Comparison of ENCODE assay signal across 16 cellular contexts in genomic region chr6:145147981-145148380, GRCh38.
DNase-seq lines count a peak whose midpoint lies in the region; ATAC-seq and TF ChIP-seq lines count a peak whose summit lies in the region.
"Had no signal": no experiment of that assay in that cellular context is flagged by ENCODE, and none has a peak within 500 bp of the region (broad histone marks: within the 10 kb centered on the region; RNA-seq: fewer than 3 reads in every experiment).

No MANE protein-coding gene starts in this region.

- no peaks in the 10 kb centered on the region for H4K20me1 ChIP-seq in mammary epithelial cell (ENCODE audit: insufficient read depth, low read length)

- H3K9ac ChIP-seq in mammary epithelial cell (ENCODE audit: insufficient read depth, low read length) (no peak overlapping the region), skeletal muscle tissue (ENCODE audit: low read depth in 1 of 3, low read length in 3 of 3) (no peak overlapping the region)

- in situ Hi-C loops in mammary epithelial cell (cut with MboI; ENCODE audit: low sequenced_read_pairs in 2 of 2): no loop called here

- dilution Hi-C loops in mammary epithelial cell (cut with HindIII; ENCODE audit: low sequenced_read_pairs): no loop called here

- H3K27me3 ChIP-seq in mammary epithelial cell (ENCODE audit: insufficient read depth, low read length) (no peaks in the 10 kb centered on the region), breast epithelium (no peaks in the 10 kb centered on the region), skeletal muscle tissue (ENCODE audit: control insufficient read depth in 3 of 3, insufficient read depth in 3 of 3, low read length in 3 of 3) (no peaks in the 10 kb centered on the region)
- H3K27me3 ChIP-seq: uterus had no signal

- WGBS in mammary epithelial cell (ENCODE audit: low coverage, missing lambda C conversion rate): 67% methylated on average over 1 of the region's 1 CpG

- no peaks in the 10 kb centered on the region for H3K79me2 ChIP-seq in mammary epithelial cell (ENCODE audit: insufficient read depth, low read length)

- H3K36me3 ChIP-seq in mammary epithelial cell (ENCODE audit: insufficient read depth, low read length) (no peaks in the 10 kb centered on the region), breast epithelium (no peaks in the 10 kb centered on the region), skeletal muscle tissue (ENCODE audit: control insufficient read depth in 3 of 3, insufficient read depth in 3 of 3, low read length in 3 of 3) (no peaks in the 10 kb centered on the region)
- H3K36me3 ChIP-seq: prostate gland, uterus had no signal

- CTCF ChIA-PET in mammary epithelial cell (lab: Charles Lee; ENCODE audit: low non-redundant PET): interaction anchor here (0.6 kb wide), 1 partner anchor 256 kb away, joined by 24 read pairs; no protein-coding TSS in a partner anchor

- H3K4me3 ChIP-seq in mammary epithelial cell (replicated peaks in 1 of 3; ENCODE audit: insufficient read depth in 1 of 3, low read depth in 2 of 3, low read length in 3 of 3) (no peak overlapping the region), breast epithelium (no peak overlapping the region), skeletal muscle tissue (ENCODE audit: low read length in 3 of 3) (no peak overlapping the region)
- H3K4me3 ChIP-seq: prostate gland, uterus had no signal

- TF ChIP-seq CTCF in mammary epithelial cell (conservative IDR thresholded peaks at IDR 0.05 in 1 of 2, IDR thresholded peaks at IDR 0.05 in 1 of 2; ENCODE audit: extremely low read depth in 1 of 2, insufficient read depth in 1 of 2, low read depth in 1 of 2, low read length in 2 of 2) (no peak), breast epithelium (IDR thresholded peaks at IDR 0.05) (no peak)

- H3K4me2 ChIP-seq in mammary epithelial cell (ENCODE audit: insufficient read depth, low read depth, low read length): peak overlapping the region; percentile 19

- intact Hi-C loops in mammary epithelial cell (cut with micrococcal nuclease) (no loop called here), breast epithelium (cut with DNase I; ENCODE audit: low total_unique reads) (no loop called here)

- peaks cover 18% of the 10 kb centered on the region for H3K4me1 ChIP-seq in mammary epithelial cell (ENCODE audit: insufficient read depth, low read length)
- no peaks in the 10 kb centered on the region for H3K4me1 ChIP-seq in breast epithelium
- peaks cover 0 to 6% (median 6%) of the 10 kb centered on the region in 3 donors for H3K4me1 ChIP-seq in skeletal muscle tissue (ENCODE audit: control insufficient read depth in 3 of 3, insufficient read depth in 3 of 3, low read length in 3 of 3)
- H3K4me1 ChIP-seq: prostate gland, uterus had no signal

- TF ChIP-seq POLR2A in breast epithelium (IDR thresholded peaks at IDR 0.05): no peak

- peak; percentile 24 for ATAC-seq in HG02588 (IDR thresholded peaks at IDR 0.05; ENCODE audit: unreplicated experiment)
- ATAC-seq: left lobe of liver had no signal

- no TSS peak for BruUV-seq in mammary epithelial cell (replicated peaks; lab: Mats Ljungman, UMichigan)

- H2AFZ ChIP-seq in mammary epithelial cell (ENCODE audit: low read depth, low read length): no peak overlapping the region

- H3K9me3 ChIP-seq in mammary epithelial cell (replicated peaks; ENCODE audit: insufficient read depth, low read length) (no peaks in the 10 kb centered on the region), breast epithelium (no peaks in the 10 kb centered on the region), skeletal muscle tissue (ENCODE audit: control insufficient read depth in 3 of 3, low read length in 3 of 3) (no peaks in the 10 kb centered on the region)
- H3K9me3 ChIP-seq: prostate gland, uterus had no signal

- H3K27ac ChIP-seq in mammary epithelial cell (ENCODE audit: insufficient read depth, low read depth, low read length) (peak overlapping the region; percentile 6), breast epithelium (no peak overlapping the region), skeletal muscle tissue (ENCODE audit: low read depth, low read length) (peak overlapping the region; percentile 14)
- H3K27ac ChIP-seq: prostate gland, uterus had no signal

- DNase-seq in mammary epithelial cell (no peak), breast epithelium (ENCODE audit: low spot score in 2 of 2) (no peak), brain pericyte (ENCODE audit: low read depth, low spot score) (peak; percentile 17), NCI-H1105 (lab: John Stamatoyannopoulos, UW) (no peak), NCI-H82 (lab: John Stamatoyannopoulos, UW) (no peak), putamen (ENCODE audit: low spot score) (no peak)
- DNase-seq: activated B cell treated with CpG ODN at 0.5 μM for 24 hours; CD4-positive, CD25-positive, alpha-beta regulatory T cell; DMS79 treated with DMSO at 0.1 percent for 48 hours; H9; stimulated activated CD4-positive, alpha-beta T cell treated with anti-CD3 and anti-CD28 coated beads, Interleukin-15, amount 100 ng/mL, for 24 hours; uterus had no signal

Comparison
In these comparisons a context has a peak if more than half of its experiments do, and no peak if none do; other contexts are left out.
1. H3K27ac ChIP-seq: peak in mammary epithelial cell (single experiment) and skeletal muscle tissue (single experiment); none in breast epithelium (0 of 2).